ENCODE assay signal across 18 cellular contexts in the genomic region with DNA sequence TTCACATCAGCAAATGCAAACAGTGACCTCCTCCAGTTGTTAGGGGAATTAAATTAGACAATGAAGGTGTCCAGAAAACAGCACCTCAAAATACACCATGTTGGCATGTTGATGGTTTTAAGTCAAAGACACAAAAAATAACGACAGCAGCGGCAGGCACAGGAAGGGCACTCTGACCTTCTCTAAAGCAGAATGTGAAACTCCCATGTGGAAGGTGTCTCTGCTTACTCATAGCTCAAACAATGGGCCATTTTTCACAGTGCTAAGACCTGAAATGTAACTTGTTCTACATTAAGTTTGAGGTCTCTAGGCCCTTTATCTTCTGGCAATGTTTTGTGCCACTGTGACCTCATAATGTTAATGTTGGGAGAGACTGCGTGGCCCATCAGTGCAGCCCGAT.
DNase-seq lines count a peak whose midpoint lies in the region; ATAC-seq and TF ChIP-seq lines count a peak whose summit lies in the region.
"Had no signal": no experiment of that assay in that cellular context is flagged by ENCODE, and none has a peak within 500 bp of the region (broad histone marks: within the 10 kb centered on the region; RNA-seq: fewer than 3 reads in every experiment).

No MANE protein-coding gene starts in this region.

- no peaks in the 10 kb centered on the region for H3K36me3 ChIP-seq in hepatocyte (replicated peaks; ENCODE audit: insufficient read depth, low read depth)
- H3K36me3 ChIP-seq: ascending aorta, HAP-1, right lobe of liver had no signal

- H3K4me1 ChIP-seq in hepatocyte (ENCODE audit: insufficient read depth): peaks cover 12% of the 10 kb centered on the region
- H3K4me1 ChIP-seq: ascending aorta, HAP-1, right lobe of liver had no signal

- no peaks in the 10 kb centered on the region for H3K36me3 Mint-ChIP-seq in stimulated activated effector memory CD8-positive, alpha-beta T cell treated with anti-CD3 and anti-CD28 coated beads, Interleukin-12 subunit alpha, Interleukin-12 subunit beta, amount 100 ng/mL, for 72 hours
- H3K36me3 Mint-ChIP-seq: mesothelial cell of epicardium had no signal

- H3K27me3 ChIP-seq in hepatocyte: no peaks in the 10 kb centered on the region
- H3K27me3 ChIP-seq: ascending aorta, right lobe of liver had no signal

- WGBS in hepatocyte (ENCODE audit: low lambda C conversion rate, missing lambda C conversion rate): 72% methylated on average over 4 of the region's 4 CpGs

- ATAC-seq in GM18511 (IDR thresholded peaks at IDR 0.05; ENCODE audit: unreplicated experiment): peak; percentile 68
- peak; percentile 65 for ATAC-seq in stimulated activated effector memory CD8-positive, alpha-beta T cell treated with anti-CD3 and anti-CD28 coated beads, Interleukin-12 subunit alpha, Interleukin-12 subunit beta, amount 100 ng/mL, for 72 hours

- no peak for TF ChIP-seq CTCF in hepatocyte (IDR thresholded peaks at IDR 0.05; ENCODE audit: poor library complexity)

- no peaks in the 10 kb centered on the region for H3K9me2 ChIP-seq in hepatocyte (replicated peaks; ENCODE audit: insufficient read depth)

- peak overlapping the region; percentile 50 for H3K27ac ChIP-seq in hepatocyte
- H3K27ac ChIP-seq: ascending aorta, right lobe of liver had no signal

- no peaks in the 10 kb centered on the region for H3K9me3 ChIP-seq in hepatocyte (ENCODE audit: low read depth)
- H3K9me3 ChIP-seq: ascending aorta, HAP-1, right lobe of liver had no signal

- no peak overlapping the region for H3K27ac Mint-ChIP-seq in stimulated activated effector memory CD8-positive, alpha-beta T cell treated with anti-CD3 and anti-CD28 coated beads, Interleukin-12 subunit alpha, Interleukin-12 subunit beta, amount 100 ng/mL, for 72 hours
- H3K27ac Mint-ChIP-seq: mesothelial cell of epicardium; T-helper 2 cell treated with Interferon-gamma antibody and Interleukin-4, amounts not matched to agents 5 μg/mL and 100 μg/mL, for 36 hours had no signal

- no peaks in the 10 kb centered on the region for H3K9me3 Mint-ChIP-seq in stimulated activated effector memory CD8-positive, alpha-beta T cell treated with anti-CD3 and anti-CD28 coated beads, Interleukin-12 subunit alpha, Interleukin-12 subunit beta, amount 100 ng/mL, for 72 hours
- H3K9me3 Mint-ChIP-seq: mesothelial cell of epicardium; T-helper 2 cell treated with Interferon-gamma antibody and Interleukin-4, amounts not matched to agents 5 μg/mL and 100 μg/mL, for 36 hours had no signal

- H4K20me1 ChIP-seq in hepatocyte (ENCODE audit: insufficient read depth, poor library complexity, severe bottlenecking): no peaks in the 10 kb centered on the region

- TF ChIP-seq RAD21 in Ishikawa (IDR thresholded peaks at IDR 0.05; ENCODE audit: low read depth): no peak

- no peak for DNase-seq in hepatocyte (ENCODE audit: low spot score)
- no peak for DNase-seq in stimulated activated effector memory CD8-positive, alpha-beta T cell treated with anti-CD3 and anti-CD28 coated beads, Interleukin-12 subunit alpha, Interleukin-12 subunit beta, amount 100 ng/mL, for 72 hours (ENCODE audit: low spot score in 2 of 2)
- no peak for DNase-seq in OCI-M1 (lab: John Stamatoyannopoulos, UW)
- DNase-seq in NCI-H187 treated with DMSO at 0.1 percent for 48 hours (lab: John Stamatoyannopoulos, UW): no peak
- no peak for DNase-seq in OCI-M2 (lab: John Stamatoyannopoulos, UW; ENCODE audit: unreplicated experiment)
- DNase-seq: activated CD4-positive, CD25-positive, alpha-beta regulatory T cell treated with anti-CD3 and anti-CD28 coated beads, Interleukin-2, amount 50 U/mL, for 72 hours; activated CD8-positive, alpha-beta memory T cell treated with anti-CD3 and anti-CD28 coated beads, Interleukin-2, amount 50 U/mL, for 4 hours; foreskin fibroblast; NCI-H1694; NCI-H446; nucleus accumbens; right lobe of liver had no signal

- H2AFZ ChIP-seq in hepatocyte: no peak overlapping the region

- no peak overlapping the region for H3K4me3 ChIP-seq in hepatocyte
- H3K4me3 ChIP-seq: ascending aorta, HAP-1, right lobe of liver had no signal

- no peak overlapping the region for H3K4me3 Mint-ChIP-seq in stimulated activated effector memory CD8-positive, alpha-beta T cell treated with anti-CD3 and anti-CD28 coated beads, Interleukin-12 subunit alpha, Interleukin-12 subunit beta, amount 100 ng/mL, for 72 hours
- H3K4me3 Mint-ChIP-seq: mesothelial cell of epicardium; T-helper 2 cell treated with Interferon-gamma antibody and Interleukin-4, amounts not matched to agents 5 μg/mL and 100 μg/mL, for 36 hours had no signal

- H3K4me1 Mint-ChIP-seq in stimulated activated effector memory CD8-positive, alpha-beta T cell treated with anti-CD3 and anti-CD28 coated beads, Interleukin-12 subunit alpha, Interleukin-12 subunit beta, amount 100 ng/mL, for 72 hours: peaks cover 12% of the 10 kb centered on the region

- no peaks in the 10 kb centered on the region for H3K79me2 ChIP-seq in hepatocyte

- H3K4me2 ChIP-seq in hepatocyte: no peak overlapping the region

- TF ChIP-seq EP300 in Ishikawa (IDR thresholded peaks at IDR 0.05; ENCODE audit: borderline replicate concordance): no peak

TF ChIP-seq in Ishikawa, 13 proteins besides CTCF, POLR2A, EP300 and RAD21:
- 0 out of 2 replicates have a peak, but pooled peaks have one; percentile 27 for TF ChIP-seq NFIC (IDR thresholded peaks at IDR 0.05)
- TF ChIP-seq TAF1 (IDR thresholded peaks at IDR 0.05; ENCODE audit: low read depth): no peak
- no peak for TF ChIP-seq TCF12 (IDR thresholded peaks at IDR 0.05; ENCODE audit: low read depth)
